Comparison of ENCODE assay signal across 20 cellular contexts in genomic region chr18:56843241-56843640, GRCh38.
"Had no signal": no experiment of that assay in that cellular context is flagged by ENCODE, and none has a peak within 500 bp of the region (broad histone marks: within the 10 kb centered on the region; RNA-seq: fewer than 3 reads in every experiment).

No MANE protein-coding gene starts in this region.

- DNase-seq: natural killer cell; occipital lobe; ovary; posterior cingulate gyrus; psoas muscle; right cardiac atrium; right lobe of liver; sigmoid colon; small intestine; stimulated activated CD4-positive, alpha-beta T cell treated with anti-CD3 and anti-CD28 coated beads, Interleukin-15, amount 100 ng/mL, for 24 hours; stimulated activated CD4-positive, alpha-beta T cell treated with anti-CD3 and anti-CD28 coated beads, Interleukin-2, amount 100 ng/mL, for 24 hours; stimulated activated CD4-positive, alpha-beta T cell treated with anti-CD3 and anti-CD28 coated beads, Interleukin-2, amount 100 ng/mL, for 48 hours; stimulated activated CD4-positive, alpha-beta T cell treated with anti-CD3 and anti-CD28 coated beads, Interleukin-4, amount 100 ng/mL, for 24 hours; stimulated activated naive B cell treated with anti-CD40 and anti-IgM and Interleukin-4, amounts not matched to agents 10 μg/mL and 1 μg/mL and 100 μg/mL, for 72 hours; stimulated activated naive CD4-positive, alpha-beta T cell treated with Interleukin-2 at 50 U/mL for 16 hours; stomach; thyroid gland; trophoblast cell; upper lobe of left lung had no signal

- FAIRE-seq: small intestine, urothelium cell line had no signal
